Comparison of ENCODE assay signal across 31 cellular contexts in genomic region chr7:24469118-24469517, GRCh38.
"Had no signal": no experiment of that assay in that cellular context is flagged by ENCODE, and none has a peak within 500 bp of the region (broad histone marks: within the 10 kb centered on the region; RNA-seq: fewer than 3 reads in every experiment).

No MANE protein-coding gene starts in this region.

- H3K27ac ChIP-seq: ascending aorta, cardiac muscle cell, WERI-Rb-1 had no signal

- FAIRE-seq: bronchial epithelial cell had no signal

- H3K9me3 ChIP-seq: ascending aorta had no signal

- H3K27me3 ChIP-seq: ascending aorta, cardiac muscle cell had no signal

- H3K36me3 ChIP-seq: ascending aorta, cardiac muscle cell, WERI-Rb-1 had no signal

- ATAC-seq: activated CD4-positive, alpha-beta T cell treated with anti-CD3 and anti-CD28 coated beads for 36 hours; activated CD4-positive, CD25-positive, alpha-beta regulatory T cell treated with anti-CD3 and anti-CD28 coated beads, Interleukin-2, amount 50 U/mL, for 24 hours; activated CD8-positive, alpha-beta memory T cell treated with anti-CD3 and anti-CD28 coated beads, Interleukin-2, amount 10 ng/mL, durations not matched to agents 7 days and 5 days; activated CD8-positive, alpha-beta T cell treated with anti-CD3 and anti-CD28 coated beads, Interleukin-2, amount 10 ng/mL, durations not matched to agents 7 days and 5 days; activated naive CD8-positive, alpha-beta T cell treated with anti-CD3 and anti-CD28 coated beads, Interleukin-2, amount 50 U/mL, for 24 hours; WTC11 had no signal

- DNase-seq: activated CD4-positive, alpha-beta memory T cell treated with anti-CD3 and anti-CD28 coated beads, Interleukin-2, amount 10 ng/mL, durations not matched to agents 7 days and 5 days; activated CD4-positive, alpha-beta T cell treated with anti-CD3 and anti-CD28 coated beads for 1 hour; activated CD4-positive, alpha-beta T cell treated with anti-CD3 and anti-CD28 coated beads for 36 hours; activated CD4-positive, alpha-beta T cell treated with anti-CD3 and anti-CD28 coated beads for 48 hours; activated CD4-positive, alpha-beta T cell treated with anti-CD3 and anti-CD28 coated beads, Interleukin-2, amount 10 ng/mL, durations not matched to agents 7 days and 5 days; activated CD4-positive, alpha-beta T cell treated with anti-CD3 and anti-CD28 coated beads, Interleukin-2, amount 50 U/mL, for 48 hours; activated CD4-positive, CD25-positive, alpha-beta regulatory T cell; activated CD8-positive, alpha-beta memory T cell treated with anti-CD3 and anti-CD28 coated beads for 24 hours; activated CD8-positive, alpha-beta memory T cell treated with anti-CD3 and anti-CD28 coated beads, Interleukin-2, amount 10 ng/mL, durations not matched to agents 7 days and 5 days; activated CD8-positive, alpha-beta memory T cell treated with anti-CD3 and anti-CD28 coated beads, Interleukin-2, amount 50 U/mL, for 48 hours; activated CD8-positive, alpha-beta T cell treated with anti-CD3 and anti-CD28 coated beads, Interleukin-2, amount 10 ng/mL, durations not matched to agents 7 days and 5 days; activated effector memory CD4-positive, alpha-beta T cell treated with Interleukin-2 at 50 U/mL for 16 hours; activated gamma-delta T cell; activated naive CD4-positive, alpha-beta T cell treated with anti-CD3 and anti-CD28 coated beads, Interleukin-2, amount 10 ng/mL, durations not matched to agents 7 days and 5 days; activated naive CD4-positive, alpha-beta T cell treated with Interleukin-2 at 50 U/mL for 16 hours; activated naive CD8-positive, alpha-beta T cell treated with anti-CD3 and anti-CD28 coated beads, Interleukin-2, amount 10 ng/mL, durations not matched to agents 7 days and 5 days; activated naive CD8-positive, alpha-beta T cell treated with anti-CD3 and anti-CD28 coated beads, Interleukin-2, amount 50 U/mL, for 24 hours; activated T-cell treated with anti-CD3 and anti-CD28 coated beads, Interleukin-2, amount 50 U/mL, for 24 hours; activated T-cell treated with anti-CD3 and anti-CD28 coated beads, Interleukin-2, amount 50 U/mL, for 48 hours; amygdala; anterior cingulate cortex; caudate nucleus; cerebellar nuclear complex; T-helper 2 cell; T-helper 9 cell; WERI-Rb-1 had no signal

- H3K4me3 ChIP-seq: ascending aorta, cardiac muscle cell had no signal

- H3K4me1 ChIP-seq: ascending aorta had no signal
